In the genomic region with DNA sequence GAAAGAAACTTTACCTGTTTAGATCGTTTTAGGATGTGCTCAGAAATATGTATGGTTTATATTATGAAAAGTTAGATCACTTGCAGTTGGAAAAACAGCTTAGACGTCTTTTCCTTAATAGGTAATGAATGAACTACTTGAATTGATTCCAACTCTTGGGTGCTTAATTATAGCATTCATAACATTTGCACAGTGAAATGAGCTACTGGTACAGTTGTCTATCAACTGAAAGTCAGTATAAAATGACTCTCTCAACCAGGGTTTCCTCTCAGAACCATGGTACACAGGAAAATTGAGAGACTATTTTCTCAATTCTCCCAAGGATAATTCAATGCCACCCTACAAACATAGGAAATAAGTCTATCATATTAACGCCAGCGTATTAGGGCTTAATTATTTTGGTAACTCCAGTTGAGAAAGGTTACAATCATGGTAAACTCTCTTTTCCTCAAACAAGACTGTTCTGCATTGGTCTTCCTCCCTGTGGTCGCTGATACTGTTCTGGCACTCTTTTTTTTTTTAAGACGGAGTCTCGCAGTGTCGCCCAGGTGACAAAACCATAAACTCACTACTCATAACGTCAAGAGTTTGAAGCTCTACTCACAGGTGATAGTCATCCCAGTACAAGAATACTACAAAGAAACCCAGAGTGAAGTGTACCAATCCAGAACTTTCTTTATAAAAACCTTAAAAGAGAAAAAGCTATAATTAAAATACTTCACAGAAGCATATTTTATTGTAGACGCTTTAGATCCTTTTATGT, we compare ENCODE assay signal across 8 cellular contexts. TPM values are rescaled to one million over a fixed set of nuclear protein-coding genes. Genes with fewer than 3 reads are reported as not detected.
DNase-seq lines count a peak whose midpoint lies in the region; ATAC-seq and TF ChIP-seq lines count a peak whose summit lies in the region.

No MANE protein-coding gene starts in this region.

- intact Hi-C loops in activated CD4-positive, alpha-beta T cell treated with anti-CD3 and anti-CD28 coated beads, Interleukin-2, amount 10 ng/mL, durations not matched to agents 24 days and 14 days (cut with micrococcal nuclease): loop anchor here (2.0 to 10.0 kb wide), 6 partner anchors 293 to 1049 kb away; a partner anchor contains a TSS
- intact Hi-C loops in vagina (cut with DNase I): no loop called here

- H3K4ac ChIP-seq in H9 (ENCODE audit: low read depth, low read length): no peak overlapping the region

- H3K9me3 Mint-ChIP-seq in activated CD4-positive, alpha-beta T cell treated with anti-CD3 and anti-CD28 coated beads, Interleukin-2, amount 10 ng/mL, durations not matched to agents 24 days and 14 days: peaks cover 6% of the 10 kb centered on the region
- H3K9me3 Mint-ChIP-seq in H9: peaks cover 8 to 15% of the 10 kb centered on the region in 2 experiments
- peaks cover 7% of the 10 kb centered on the region for H3K9me3 Mint-ChIP-seq in chondrocyte (ENCODE audit: low read depth)
- no peaks in the 10 kb centered on the region for H3K9me3 Mint-ChIP-seq in T-cell

- H3K36me3 Mint-ChIP-seq in activated CD4-positive, alpha-beta T cell treated with anti-CD3 and anti-CD28 coated beads, Interleukin-2, amount 10 ng/mL, durations not matched to agents 24 days and 14 days (ENCODE audit: low read depth): peaks cover 29% of the 10 kb centered on the region
- H3K36me3 Mint-ChIP-seq in H9 (ENCODE audit: insufficient read depth in 1 of 3, low read depth in 3 of 3): peaks cover 18 to 24% (median 21%) of the 10 kb centered on the region in 3 experiments
- no peaks in the 10 kb centered on the region for H3K36me3 Mint-ChIP-seq in chondrocyte (ENCODE audit: low read depth)
- no peaks in the 10 kb centered on the region for H3K36me3 Mint-ChIP-seq in T-cell

- H3K36me3 ChIP-seq in skeletal muscle satellite cell (ENCODE audit: insufficient read depth, low read length): peaks cover 6% of the 10 kb centered on the region
- H3K36me3 ChIP-seq in vagina: no peaks in the 10 kb centered on the region

- no peaks in the 10 kb centered on the region for H3K9me3 ChIP-seq in H9 (ENCODE audit: control insufficient read depth, low read depth, low read length)
- peaks cover 5% of the 10 kb centered on the region for H3K9me3 ChIP-seq in skeletal muscle satellite cell (replicated peaks; ENCODE audit: low read length)
- H3K9me3 ChIP-seq in vagina: no peaks in the 10 kb centered on the region

- no peak overlapping the region for H4K8ac ChIP-seq in H9 (replicated peaks; ENCODE audit: insufficient read length, low read depth, low read length)

- no peaks in the 10 kb centered on the region for H4K20me1 ChIP-seq in H9 (ENCODE audit: control insufficient read depth, insufficient read depth, insufficient read length)

- no peaks in the 10 kb centered on the region for H3K23me2 ChIP-seq in H9 (ENCODE audit: insufficient read length, low read depth, low read length, poor library complexity, severe bottlenecking)

- H3K79me2 ChIP-seq in H9 (ENCODE audit: insufficient read depth, low read length): peaks cover 34% of the 10 kb centered on the region; the same call in 1 of the 2 replicates

- no peak overlapping the region for H2BK12ac ChIP-seq in H9 (ENCODE audit: insufficient read length, low read depth, low read length)

- no peak overlapping the region for H4K5ac ChIP-seq in H9 (ENCODE audit: insufficient read length, low read depth, low read length)

- H2BK15ac ChIP-seq in H9 (ENCODE audit: low read depth, low read length): no peak overlapping the region

- no peak overlapping the region for H3K56ac ChIP-seq in H9 (ENCODE audit: insufficient read length, low read depth, low read length)

- no peak for TF ChIP-seq CTCF in H9 (conservative IDR thresholded peaks at IDR 0.05)
- no peak for TF ChIP-seq CTCF in chondrocyte (IDR thresholded peaks at IDR 0.05)
- TF ChIP-seq CTCF in vagina (IDR thresholded peaks at IDR 0.05): no peak

- no peak overlapping the region for H3K18ac ChIP-seq in H9 (ENCODE audit: insufficient read length, low read depth, low read length)

- no peak for TF ChIP-seq POLR2A in vagina (IDR thresholded peaks at IDR 0.05)

- H3K4me1 ChIP-seq in H9 (ENCODE audit: insufficient read depth, low read length) (peaks cover 3% of the 10 kb centered on the region), skeletal muscle satellite cell (ENCODE audit: control insufficient read depth, insufficient read depth, low read length) (peaks cover 26% of the 10 kb centered on the region), vagina (peaks cover 29% of the 10 kb centered on the region)

- no peak overlapping the region for H3K23ac ChIP-seq in H9 (ENCODE audit: insufficient read length, low read depth, low read length)

- WGBS in H9 (ENCODE audit: extremely low coverage, insufficient read length, low lambda C conversion rate): no CpG with 5 or more reads among the region's 10 CpGs

- no peak overlapping the region for H2BK120ac ChIP-seq in H9 (ENCODE audit: low read depth, low read length, poor library complexity, severe bottlenecking)

- H3K27me3 ChIP-seq in H9 (ENCODE audit: insufficient read depth, low read length) (no peaks in the 10 kb centered on the region), skeletal muscle satellite cell (ENCODE audit: control insufficient read depth, insufficient read depth, low read length) (no peaks in the 10 kb centered on the region), vagina (no peaks in the 10 kb centered on the region)

- H2BK20ac ChIP-seq in H9 (ENCODE audit: low read depth, low read length, poor library complexity, severe bottlenecking): no peak overlapping the region

- H3K27ac Mint-ChIP-seq in activated CD4-positive, alpha-beta T cell treated with anti-CD3 and anti-CD28 coated beads, Interleukin-2, amount 10 ng/mL, durations not matched to agents 24 days and 14 days: peak overlapping the region; percentile 81
- H3K27ac Mint-ChIP-seq in H9 (peak overlapping the region in 1 of 3 experiments; percentile 14; a peak in 1 of 7 replicates), chondrocyte (ENCODE audit: unreplicated experiment) (peak overlapping the region; percentile 92), T-cell (no peak overlapping the region)

- peak overlapping the region; percentile 92 for H3K4me3 Mint-ChIP-seq in activated CD4-positive, alpha-beta T cell treated with anti-CD3 and anti-CD28 coated beads, Interleukin-2, amount 10 ng/mL, durations not matched to agents 24 days and 14 days
- H3K4me3 Mint-ChIP-seq in H9 (peak overlapping the region; percentile 94), chondrocyte (ENCODE audit: unreplicated experiment) (peak overlapping the region; percentile 74), T-cell (peak overlapping the region in 1 of 3 donors; percentile 86)

- peaks cover 3% of the 10 kb centered on the region for H3K79me1 ChIP-seq in H9 (ENCODE audit: insufficient read depth, low read depth, low read length, poor library complexity, severe bottlenecking)

- H3K27ac ChIP-seq in H9 (ENCODE audit: insufficient read length, low read depth, low read length) (no peak overlapping the region), vagina (no peak overlapping the region)

- H3K27me3 Mint-ChIP-seq in activated CD4-positive, alpha-beta T cell treated with anti-CD3 and anti-CD28 coated beads, Interleukin-2, amount 10 ng/mL, durations not matched to agents 24 days and 14 days: peaks cover 9% of the 10 kb centered on the region
- H3K27me3 Mint-ChIP-seq in H9 (ENCODE audit: low read depth): peaks cover 2% of the 10 kb centered on the region; the same call in 1 of the 2 replicates
- no peaks in the 10 kb centered on the region for H3K27me3 Mint-ChIP-seq in chondrocyte (ENCODE audit: low read depth)
- no peaks in the 10 kb centered on the region for H3K27me3 Mint-ChIP-seq in T-cell

- H3K14ac ChIP-seq in H9 (ENCODE audit: insufficient read depth, low read length): no peak overlapping the region

- peak overlapping the region; percentile 16 for H3K4me2 ChIP-seq in H9 (ENCODE audit: insufficient read depth, insufficient read length, low read length)
- H3K4me2 ChIP-seq in skeletal muscle satellite cell (ENCODE audit: low read length): peak overlapping the region; percentile 95

- POLR2A ChIA-PET in T-cell (lab: Charles Lee): interaction anchor here in 1 of 2 donors (0.5 kb wide), 1 partner anchor 10 kb away, joined by 3 read pairs; no protein-coding TSS in a partner anchor

- peak; percentile 78 for DNase-seq in activated CD4-positive, alpha-beta T cell treated with anti-CD3 and anti-CD28 coated beads, Interleukin-2, amount 10 ng/mL, durations not matched to agents 24 days and 14 days
- DNase-seq in activated CD4-positive, alpha-beta T cell treated with anti-CD3 and anti-CD28 coated beads, Interleukin-2, amount 50 U/mL, for 48 hours: no peak
- DNase-seq in H9: no peak
- DNase-seq in NCI-H1105 (lab: John Stamatoyannopoulos, UW): peak; percentile 42
- no peak for DNase-seq in chondrocyte (ENCODE audit: low spot score)
- DNase-seq in vagina (ENCODE audit: extremely low spot score in 2 of 2): no peak
- no peak for DNase-seq in T-cell

- no peak overlapping the region for H2AFZ ChIP-seq in H9 (ENCODE audit: low read length)

- peak overlapping the region; percentile 84 for H3K4me3 ChIP-seq in skeletal muscle satellite cell (ENCODE audit: low read length)
- H3K4me3 ChIP-seq in vagina: no peak overlapping the region

- H3K4me1 Mint-ChIP-seq in activated CD4-positive, alpha-beta T cell treated with anti-CD3 and anti-CD28 coated beads, Interleukin-2, amount 10 ng/mL, durations not matched to agents 24 days and 14 days: peaks cover 36% of the 10 kb centered on the region
- H3K4me1 Mint-ChIP-seq in H9: peaks cover 36 to 40% of the 10 kb centered on the region in 2 experiments
- peaks cover 64% of the 10 kb centered on the region for H3K4me1 Mint-ChIP-seq in chondrocyte (ENCODE audit: low read depth)
- peaks cover 23 to 32% (median 26%) of the 10 kb centered on the region in 3 donors for H3K4me1 Mint-ChIP-seq in T-cell

- H3T11ph ChIP-seq in H9 (ENCODE audit: low read length): no peak overlapping the region

- H4K91ac ChIP-seq in H9 (ENCODE audit: insufficient read length, low read depth, low read length): no peak overlapping the region

- no peak overlapping the region for H3K9ac ChIP-seq in H9 (ENCODE audit: extremely low read depth, insufficient read length, low read length)
- peak overlapping the region; percentile 91 for H3K9ac ChIP-seq in skeletal muscle satellite cell (ENCODE audit: low read depth, low read length)

- no peak overlapping the region for H2BK5ac ChIP-seq in H9 (ENCODE audit: insufficient read length, low read length)

- ATAC-seq in T-cell (replicated peaks in 1 of 4): no peak

- CTCF ChIA-PET in T-cell (lab: Charles Lee): interaction anchor here (0.6 to 1.0 kb wide), 4 partner anchors 13 to 811 kb away, joined by 3 to 4 read pairs (median 4); no protein-coding TSS in a partner anchor

- no peak overlapping the region for H2AK5ac ChIP-seq in H9 (ENCODE audit: insufficient read length, low read length)

RNA-seq across cellular contexts. Expression of a gene that starts 2.0 kb away (rescaled TPM):
- total RNA-seq in activated CD4-positive, alpha-beta T cell treated with anti-CD3 and anti-CD28 coated beads, Interleukin-2, amount 10 ng/mL, durations not matched to agents 24 days and 14 days: 35.6 and 35.9 TPM in 2 replicates
- total RNA-seq in H9 (2021) (78.9 and 84.7 TPM in 2 replicates), chondrocyte (31.2 to 34.8 TPM (median 33.2 TPM) in 3 replicates), vagina (18.9 TPM), T-cell (1 to 10 TPM in 4 of 5 donors, under 1 TPM in 1; 0.69 to 1.5 (median 1.1) TPM)
- total RNA-seq in skeletal muscle satellite cell (2012; rRNA removed): 69.7 and 115 TPM in 2 replicates

Comparison
In these comparisons a context has a peak if more than half of its experiments do, and no peak if none do; other contexts are left out.
1. DNase-seq: peak in activated CD4-positive, alpha-beta T cell treated with anti-CD3 and anti-CD28 coated beads, Interleukin-2, amount 10 ng/mL, durations not matched to agents 24 days and 14 days (single experiment) and NCI-H1105 (single experiment); none in activated CD4-positive, alpha-beta T cell treated with anti-CD3 and anti-CD28 coated beads, Interleukin-2, amount 50 U/mL, for 48 hours (0 of 2), H9 (single experiment), chondrocyte (single experiment), vagina (0 of 2) and T-cell (0 of 34).
2. H3K27ac Mint-ChIP-seq: peak in activated CD4-positive, alpha-beta T cell treated with anti-CD3 and anti-CD28 coated beads, Interleukin-2, amount 10 ng/mL, durations not matched to agents 24 days and 14 days (single experiment) and chondrocyte (single experiment); none in T-cell (0 of 2).